ENCODE assay signal across 26 cellular contexts in the genomic region with DNA sequence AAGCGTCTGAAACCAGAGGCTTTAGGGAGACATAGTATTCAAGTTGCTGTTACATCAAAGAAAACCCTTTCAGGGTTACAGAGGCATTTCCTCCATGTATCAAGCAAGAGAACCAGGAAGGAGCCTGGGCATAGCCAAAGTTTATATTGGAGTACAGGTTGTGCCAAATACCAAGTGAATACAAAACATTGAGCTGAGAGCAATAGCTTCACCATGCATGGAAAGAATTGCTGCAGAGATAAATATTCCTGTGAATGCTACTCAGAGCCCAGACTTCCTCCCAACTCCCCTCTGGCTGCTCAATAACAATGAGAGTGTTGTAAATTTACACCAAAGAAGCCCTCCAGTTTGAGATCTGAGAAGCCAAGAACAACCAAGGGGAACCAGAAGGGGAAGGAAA.
DNase-seq lines count a peak whose midpoint lies in the region; ATAC-seq, FAIRE-seq and TF ChIP-seq lines count a peak whose summit lies in the region.
"Had no signal": no experiment of that assay in that cellular context is flagged by ENCODE, and none has a peak within 500 bp of the region (broad histone marks: within the 10 kb centered on the region; RNA-seq: fewer than 3 reads in every experiment).

No MANE protein-coding gene starts in this region.

- H3K4me1 ChIP-seq in right cardiac atrium (ENCODE audit: control insufficient read depth, insufficient read depth, low read length) (no peaks in the 10 kb centered on the region), endothelial cell of umbilical vein (ENCODE audit: control insufficient read depth, extremely low read depth, insufficient read depth, low read length) (peaks cover 8% of the 10 kb centered on the region), rectal smooth muscle tissue (ENCODE audit: control insufficient read depth, insufficient read depth, low read length) (no peaks in the 10 kb centered on the region)
- H3K4me1 ChIP-seq: A549, BE2C had no signal

- no peak overlapping the region for H2AFZ ChIP-seq in endothelial cell of umbilical vein (ENCODE audit: low read depth, low read length)
- H2AFZ ChIP-seq: GM23338 had no signal

- H3K4me1 Mint-ChIP-seq in natural killer cell: no peaks in the 10 kb centered on the region
- H3K4me1 Mint-ChIP-seq: CD14-positive monocyte; CD8-positive, alpha-beta memory T cell had no signal

- H3K9me3 Mint-ChIP-seq in natural killer cell: peaks cover 4 to 7% of the 10 kb centered on the region in 2 donors
- H3K9me3 Mint-ChIP-seq: CD4-positive, alpha-beta T cell; GM23338 had no signal

- H3K79me2 ChIP-seq in endothelial cell of umbilical vein (ENCODE audit: control insufficient read depth, insufficient read depth, low read length): no peaks in the 10 kb centered on the region

- no peak overlapping the region for H3K27ac Mint-ChIP-seq in natural killer cell
- H3K27ac Mint-ChIP-seq: CD14-positive monocyte; CD4-positive, alpha-beta T cell; CD8-positive, alpha-beta memory T cell; GM23338 had no signal

- dilution Hi-C loops in endothelial cell of umbilical vein (cut with MboI; ENCODE audit: extremely low pct_ligation_motif_present, low sequenced_read_pairs): no loop called here

- no peaks in the 10 kb centered on the region for H3K36me3 Mint-ChIP-seq in natural killer cell
- H3K36me3 Mint-ChIP-seq: CD14-positive monocyte; CD8-positive, alpha-beta memory T cell had no signal

- H3K27ac ChIP-seq in right cardiac atrium (ENCODE audit: low read length): no peak overlapping the region
- no peak overlapping the region for H3K27ac ChIP-seq in endothelial cell of umbilical vein (ENCODE audit: insufficient read depth, low read depth, low read length)
- H3K27ac ChIP-seq in rectal smooth muscle tissue (ENCODE audit: low read depth, low read length): peak overlapping the region; percentile 33
- H3K27ac ChIP-seq: A549; BLaER1 treated with 17β-estradiol and CSF1 and Interleukin-3, amounts not matched to agents 10 nM and 100 nM had no signal

- H3K9ac ChIP-seq in endothelial cell of umbilical vein (replicated peaks; ENCODE audit: extremely low read depth, insufficient read depth, low read length) (no peak overlapping the region), rectal smooth muscle tissue (ENCODE audit: low read length) (no peak overlapping the region)
- H3K9ac ChIP-seq: BLaER1 treated with 17β-estradiol and CSF1 and Interleukin-3, amounts not matched to agents 10 nM and 100 nM had no signal

- intact Hi-C loops in right cardiac atrium (cut with DNase I) (no loop called here), left ventricle myocardium superior (cut with micrococcal nuclease) (no loop called here), endothelial cell of umbilical vein (cut with micrococcal nuclease) (no loop called here), natural killer cell (cut with micrococcal nuclease) (no loop called here)

- H3K27me3 ChIP-seq in right cardiac atrium (ENCODE audit: control insufficient read depth, insufficient read depth) (no peaks in the 10 kb centered on the region), endothelial cell of umbilical vein (ENCODE audit: control insufficient read depth in 2 of 2, insufficient read depth in 2 of 2, low read length in 2 of 2) (no peaks in the 10 kb centered on the region), rectal smooth muscle tissue (ENCODE audit: control insufficient read depth, insufficient read depth, low read length) (no peaks in the 10 kb centered on the region)
- H3K27me3 ChIP-seq: BE2C; BLaER1 treated with 17β-estradiol and CSF1 and Interleukin-3, amounts not matched to agents 10 nM and 100 nM had no signal

- CTCF ChIA-PET in endothelial cell of umbilical vein (lab: Charles Lee): no interaction called here

- H3K9me1 ChIP-seq in endothelial cell of umbilical vein (replicated peaks; ENCODE audit: control insufficient read depth, extremely low read depth, insufficient read depth, low read length): no peaks in the 10 kb centered on the region

- H3K4me3 ChIP-seq in right cardiac atrium (ENCODE audit: low read length) (no peak overlapping the region), endothelial cell of umbilical vein (replicated peaks in 1 of 3; ENCODE audit: insufficient read depth in 1 of 3, low read depth in 1 of 3, low read length in 3 of 3) (no peak overlapping the region), rectal smooth muscle tissue (ENCODE audit: low read length) (no peak overlapping the region)
- H3K4me3 ChIP-seq: A549; BLaER1 treated with 17β-estradiol and CSF1 and Interleukin-3, amounts not matched to agents 10 nM and 100 nM; GM23338 had no signal

- TF ChIP-seq CTCF in endothelial cell of umbilical vein (IDR thresholded peaks at IDR 0.05; ENCODE audit: extremely low read depth in 1 of 2, insufficient read depth in 1 of 2, low read depth in 1 of 2, low read length in 2 of 2) (no peak), natural killer cell (IDR thresholded peaks at IDR 0.05) (no peak)

- H3K9me3 ChIP-seq in right cardiac atrium (ENCODE audit: control insufficient read depth, low read length) (no peaks in the 10 kb centered on the region), endothelial cell of umbilical vein (replicated peaks; ENCODE audit: control insufficient read depth, insufficient read depth, low read length) (no peaks in the 10 kb centered on the region)
- H3K9me3 ChIP-seq: A549; BE2C; BLaER1 treated with 17β-estradiol and CSF1 and Interleukin-3, amounts not matched to agents 10 nM and 100 nM had no signal

- H3K4me2 ChIP-seq in endothelial cell of umbilical vein (ENCODE audit: insufficient read depth, low read length): no peak overlapping the region
- H3K4me2 ChIP-seq: A549; BLaER1 treated with 17β-estradiol and CSF1 and Interleukin-3, amounts not matched to agents 10 nM and 100 nM; GM23338 had no signal

- peak; percentile 61 to 87 for ATAC-seq in right cardiac atrium
- ATAC-seq in left ventricle myocardium superior: no peak
- ATAC-seq in natural killer cell: no peak
- ATAC-seq: A549, GM23338 had no signal

- BruUV-seq in endothelial cell of umbilical vein (replicated peaks; lab: Mats Ljungman, UMichigan): no TSS peak

- peaks cover 0 to 4% of the 10 kb centered on the region in 2 donors for H3K27me3 Mint-ChIP-seq in natural killer cell (ENCODE audit: low read depth in 2 of 2)
- H3K27me3 Mint-ChIP-seq: CD4-positive, alpha-beta T cell; CD8-positive, alpha-beta memory T cell had no signal

- no peak for TF ChIP-seq POLR2A in endothelial cell of umbilical vein (IDR thresholded peaks at IDR 0.05; ENCODE audit: low read depth, low read length)

- H3K4me3 Mint-ChIP-seq in natural killer cell: no peak overlapping the region
- H3K4me3 Mint-ChIP-seq: CD14-positive monocyte; CD4-positive, alpha-beta T cell; CD8-positive, alpha-beta memory T cell; GM23338 had no signal

- POLR2A ChIA-PET in endothelial cell of umbilical vein (lab: Charles Lee): no interaction called here

- WGBS in right cardiac atrium: 53% methylated on average over 1 of the region's 1 CpG

- DNase-seq in right cardiac atrium (no peak), left ventricle myocardium superior (no peak), endothelial cell of umbilical vein (ENCODE audit: low read depth, low spot score) (peak; percentile 69), SIG-M5 (lab: John Stamatoyannopoulos, UW) (no peak), NCI-H1417 treated with DMSO at 0.1 percent for 48 hours (lab: John Stamatoyannopoulos, UW) (no peak), natural killer cell (no peak)
- DNase-seq: 8988T; ACHN; AML-193; BE2C; CD4-positive, alpha-beta T cell; CD8-positive, alpha-beta memory T cell; DMS 273 treated with DMSO at 0.1 percent for 48 hours; DMS53; DMS79 treated with DMSO at 0.1 percent for 48 hours; GF-D8; HCEC 1CT had no signal

- no peak for FAIRE-seq in endothelial cell of umbilical vein (lab: Jason Lieb, UNC)
- FAIRE-seq: A549, D721Med, GM12891, GM18507, H54 had no signal

- H4K20me1 ChIP-seq in endothelial cell of umbilical vein (replicated peaks; ENCODE audit: control insufficient read depth, extremely low read depth, insufficient read depth, low read length): no peaks in the 10 kb centered on the region
- H4K20me1 ChIP-seq: BLaER1 treated with 17β-estradiol and CSF1 and Interleukin-3, amounts not matched to agents 10 nM and 100 nM had no signal

- H3K36me3 ChIP-seq in endothelial cell of umbilical vein (ENCODE audit: control insufficient read depth in 2 of 2, extremely low read depth in 1 of 2, insufficient read depth in 2 of 2, low read length in 2 of 2) (no peaks in the 10 kb centered on the region), rectal smooth muscle tissue (ENCODE audit: control insufficient read depth, insufficient read depth, low read length) (no peaks in the 10 kb centered on the region)
- H3K36me3 ChIP-seq: BE2C; BLaER1 treated with 17β-estradiol and CSF1 and Interleukin-3, amounts not matched to agents 10 nM and 100 nM had no signal

TF ChIP-seq in endothelial cell of umbilical vein, 7 proteins besides CTCF, POLR2A, EP300 and RAD21:
- no peak for TF ChIP-seq JUN (IDR thresholded peaks at IDR 0.05; ENCODE audit: borderline replicate concordance, insufficient read depth, insufficient read length, low read depth)
- no peak for TF ChIP-seq MYC (IDR thresholded peaks at IDR 0.05; ENCODE audit: low read depth, low read length)
- no peak for TF ChIP-seq FOS (IDR thresholded peaks at IDR 0.05; ENCODE audit: borderline replicate concordance, insufficient read depth, low read length)
- TF ChIP-seq POLR2AphosphoS5 (IDR thresholded peaks at IDR 0.05; ENCODE audit: insufficient read depth, low read depth, low read length): no peak
- TF ChIP-seq, protein P1, sequence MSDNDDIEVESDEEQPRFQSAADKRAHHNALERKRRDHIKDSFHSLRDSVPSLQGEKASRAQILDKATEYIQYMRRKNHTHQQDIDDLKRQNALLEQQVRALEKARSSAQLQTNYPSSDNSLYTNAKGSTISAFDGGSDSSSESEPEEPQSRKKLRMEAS (IDR thresholded peaks at IDR 0.05; ENCODE audit: insufficient read depth, insufficient read length): no peak
- no peak for TF ChIP-seq EZH2 (IDR thresholded peaks at IDR 0.05; ENCODE audit: borderline replicate concordance, low read depth, low read length, severe bottlenecking)
- TF ChIP-seq GATA2 (IDR thresholded peaks at IDR 0.05; ENCODE audit: insufficient read depth, insufficient read length, low read depth, low read length): no peak

Comparison
In these comparisons a context has a peak if more than half of its experiments do, and no peak if none do; other contexts are left out.
1. ATAC-seq: peak in right cardiac atrium (2 of 2); none in left ventricle myocardium superior (single experiment) and natural killer cell (0 of 3).